16 cellular contexts compared by ENCODE assay signal in the genomic region with DNA sequence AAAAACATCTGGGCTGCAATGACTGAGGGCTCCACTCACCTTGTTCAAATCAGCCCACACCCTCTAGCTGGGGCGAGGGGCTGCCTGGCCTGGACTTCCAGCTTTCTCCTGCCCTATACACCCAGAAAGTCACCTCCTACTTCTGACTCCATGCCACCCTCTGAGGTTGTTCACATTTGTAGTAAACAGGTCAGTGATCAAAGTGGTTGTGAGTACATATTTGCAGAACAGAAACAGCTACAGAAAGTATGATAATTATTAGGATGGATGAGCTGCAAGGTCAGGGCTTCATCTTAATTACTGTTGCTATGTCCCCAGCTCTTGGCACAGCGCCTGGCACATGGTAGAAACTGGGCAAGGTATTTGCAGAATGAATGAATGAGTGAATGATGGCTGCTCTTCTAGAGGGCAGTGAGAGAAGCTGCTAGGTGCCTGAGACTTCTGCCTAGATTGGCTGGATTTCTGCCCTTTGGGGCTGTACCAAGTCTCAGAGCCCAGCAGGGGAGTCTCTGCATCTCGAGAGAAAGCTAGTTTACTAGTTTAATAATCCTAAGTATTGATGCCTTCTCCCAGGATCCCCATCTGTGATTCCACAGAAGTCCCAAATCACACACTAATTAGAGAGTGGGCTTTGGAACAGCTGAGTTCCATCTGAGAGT.
"Had no signal": no experiment of that assay in that cellular context is flagged by ENCODE, and none has a peak within 500 bp of the region (broad histone marks: within the 10 kb centered on the region; RNA-seq: fewer than 3 reads in every experiment).

No MANE protein-coding gene starts in this region.

- H3K36me3 ChIP-seq: brain microvascular endothelial cell, esophagus squamous epithelium, left lung had no signal

- H3K9me3 Mint-ChIP-seq: activated naive CD4-positive, alpha-beta T cell treated with anti-CD3 and anti-CD28 coated beads, Interleukin-2, amount 50 U/mL, for 24 hours; nephron progenitor cell had no signal

- H3K27ac ChIP-seq: brain microvascular endothelial cell, esophagus squamous epithelium, left lung had no signal

- H3K27me3 ChIP-seq: brain microvascular endothelial cell, left lung had no signal

- H3K4me1 Mint-ChIP-seq: activated naive CD4-positive, alpha-beta T cell treated with anti-CD3 and anti-CD28 coated beads, Interleukin-2, amount 50 U/mL, for 24 hours had no signal

- ATAC-seq: left lung; stimulated activated naive CD8-positive, alpha-beta T cell treated with anti-CD3 and anti-CD28 coated beads, Interleukin-15, Interleukin-2, amounts not matched to agents 100 U/mL and 50 U/mL, for 24 hours had no signal

- H3K9me3 ChIP-seq: esophagus squamous epithelium, left lung had no signal

- H3K27ac Mint-ChIP-seq: activated naive CD4-positive, alpha-beta T cell treated with anti-CD3 and anti-CD28 coated beads, Interleukin-2, amount 50 U/mL, for 24 hours; nephron progenitor cell had no signal

- DNase-seq: activated CD4-positive, alpha-beta T cell treated with anti-CD3 and anti-CD28 coated beads, Interleukin-2, amount 50 U/mL, for 4 hours; activated T-cell treated with anti-CD3 and anti-CD28 coated beads, Interleukin-2, amount 50 U/mL, for 1 hour; amniotic stem cell; brain microvascular endothelial cell; cerebellar nuclear complex; dorsolateral prefrontal cortex; esophagus squamous epithelium; foreskin fibroblast; head of caudate nucleus; islet precursor cell; left lung; nephron progenitor cell; stimulated activated CD4-positive, alpha-beta T cell treated with anti-CD3 and anti-CD28 coated beads, Interleukin-12 subunit alpha, Interleukin-12 subunit beta, amount 100 ng/mL, for 4 hours; stimulated activated naive CD8-positive, alpha-beta T cell treated with anti-CD3 and anti-CD28 coated beads, Interleukin-15, Interleukin-2, amounts not matched to agents 100 U/mL and 50 U/mL, for 24 hours; T-helper 2 cell had no signal

- H3K4me3 ChIP-seq: dorsolateral prefrontal cortex, esophagus squamous epithelium, left lung had no signal

- H3K4me3 Mint-ChIP-seq: activated naive CD4-positive, alpha-beta T cell treated with anti-CD3 and anti-CD28 coated beads, Interleukin-2, amount 50 U/mL, for 24 hours; nephron progenitor cell had no signal

- H3K36me3 Mint-ChIP-seq: activated naive CD4-positive, alpha-beta T cell treated with anti-CD3 and anti-CD28 coated beads, Interleukin-2, amount 50 U/mL, for 24 hours had no signal

- H3K4me1 ChIP-seq: esophagus squamous epithelium, left lung had no signal
